In the genomic region with DNA sequence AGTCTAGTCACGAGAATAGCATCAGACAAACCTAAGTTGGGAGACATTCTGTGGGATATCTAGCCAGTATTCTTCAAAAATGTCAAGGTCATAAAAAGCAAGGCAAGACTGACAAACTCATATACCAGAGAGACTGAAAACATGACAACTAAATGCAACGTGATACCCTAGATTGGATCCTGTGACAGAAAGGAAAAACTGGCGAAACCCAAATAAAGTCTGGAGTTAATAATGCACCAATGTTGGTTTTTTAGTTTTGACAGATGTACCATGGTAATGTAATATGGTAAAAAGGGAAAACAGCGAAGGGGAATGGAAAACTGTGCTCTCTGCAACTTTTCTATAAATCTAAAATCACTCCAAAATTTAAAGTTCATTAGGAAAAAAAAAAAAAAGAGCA, we compare ENCODE assay signal across 1 cellular context.
TF ChIP-seq lines count a peak whose summit lies in the region.

No MANE protein-coding gene starts in this region.

TF ChIP-seq in K562, 482 proteins besides CTCF, POLR2A, EP300 and RAD21 (continued from another document):
- TF ChIP-seq ZNF592 (IDR thresholded peaks at IDR 0.05) (no peak), KLF13 (tag; IDR thresholded peaks at IDR 0.05; ENCODE audit: borderline replicate concordance, low read depth) (no peak), ZNF75A (CRISPR knock-in tag; IDR thresholded peaks at IDR 0.05) (no peak), NKRF (IDR thresholded peaks at IDR 0.05; ENCODE audit: borderline replicate concordance) (no peak), ZNF583 (CRISPR knock-in tag; IDR thresholded peaks at IDR 0.05) (no peak), ZNF253 (CRISPR knock-in tag; conservative IDR thresholded peaks at IDR 0.05) (no peak), PKNOX1 (IDR thresholded peaks at IDR 0.05) (no peak), ZNF384 (IDR thresholded peaks at IDR 0.05; ENCODE audit: low read depth, low read length) (no peak), ZNF24 (IDR thresholded peaks at IDR 0.05) (no peak), SP1 (CRISPR knock-in tag; IDR thresholded peaks at IDR 0.05) (no peak), UBTF (IDR thresholded peaks at IDR 0.05; ENCODE audit: borderline replicate concordance in 1 of 2, low read depth in 2 of 2, low read length in 2 of 2) (no peak), BCL6 (CRISPR knock-in tag; IDR thresholded peaks at IDR 0.05) (no peak), CCNT2 (IDR thresholded peaks at IDR 0.05; ENCODE audit: borderline replicate concordance, extremely low read depth, insufficient read length, low read depth, low read length) (no peak)
- TF ChIP-seq, protein P1, sequence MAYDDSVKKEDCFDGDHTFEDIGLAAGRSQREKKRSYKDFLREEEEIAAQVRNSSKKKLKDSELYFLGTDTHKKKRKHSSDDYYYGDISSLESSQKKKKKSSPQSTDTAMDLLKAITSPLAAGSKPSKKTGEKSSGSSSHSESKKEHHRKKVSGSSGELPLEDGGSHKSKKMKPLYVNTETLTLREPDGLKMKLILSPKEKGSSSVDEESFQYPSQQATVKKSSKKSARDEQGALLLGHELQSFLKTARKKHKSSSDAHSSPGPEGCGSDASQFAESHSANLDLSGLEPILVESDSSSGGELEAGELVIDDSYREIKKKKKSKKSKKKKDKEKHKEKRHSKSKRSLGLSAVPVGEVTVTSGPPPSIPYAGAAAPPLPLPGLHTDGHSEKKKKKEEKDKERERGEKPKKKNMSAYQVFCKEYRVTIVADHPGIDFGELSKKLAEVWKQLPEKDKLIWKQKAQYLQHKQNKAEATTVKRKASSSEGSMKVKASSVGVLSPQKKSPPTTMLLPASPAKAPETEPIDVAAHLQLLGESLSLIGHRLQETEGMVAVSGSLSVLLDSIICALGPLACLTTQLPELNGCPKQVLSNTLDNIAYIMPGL (CRISPR knock-in tag; IDR thresholded peaks at IDR 0.05) = no peak
- TF ChIP-seq, protein P2, sequence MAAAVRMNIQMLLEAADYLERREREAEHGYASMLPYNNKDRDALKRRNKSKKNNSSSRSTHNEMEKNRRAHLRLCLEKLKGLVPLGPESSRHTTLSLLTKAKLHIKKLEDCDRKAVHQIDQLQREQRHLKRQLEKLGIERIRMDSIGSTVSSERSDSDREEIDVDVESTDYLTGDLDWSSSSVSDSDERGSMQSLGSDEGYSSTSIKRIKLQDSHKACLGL (CRISPR knock-in tag; IDR thresholded peaks at IDR 0.05; ENCODE audit: borderline replicate concordance, poor library complexity, severe bottlenecking) = no peak
